In genomic region chr7:13148548-13148947, GRCh38 we compare ENCODE assay signal across 6 cellular contexts.
"Had no signal": no experiment of that assay in that cellular context is flagged by ENCODE, and none has a peak within 500 bp of the region (broad histone marks: within the 10 kb centered on the region; RNA-seq: fewer than 3 reads in every experiment).

No MANE protein-coding gene starts in this region.

- H3K27ac ChIP-seq: GM23248 had no signal

- H3K9ac ChIP-seq: GM23248 had no signal

- H3K4me3 ChIP-seq: GM23248, K562 had no signal

- ATAC-seq: K562 had no signal

- H2AFZ ChIP-seq: GM23248 had no signal

- DNase-seq: GM23248, GOT3, H7, HCEC 1CT, IMR-90 had no signal
